In the genomic region with DNA sequence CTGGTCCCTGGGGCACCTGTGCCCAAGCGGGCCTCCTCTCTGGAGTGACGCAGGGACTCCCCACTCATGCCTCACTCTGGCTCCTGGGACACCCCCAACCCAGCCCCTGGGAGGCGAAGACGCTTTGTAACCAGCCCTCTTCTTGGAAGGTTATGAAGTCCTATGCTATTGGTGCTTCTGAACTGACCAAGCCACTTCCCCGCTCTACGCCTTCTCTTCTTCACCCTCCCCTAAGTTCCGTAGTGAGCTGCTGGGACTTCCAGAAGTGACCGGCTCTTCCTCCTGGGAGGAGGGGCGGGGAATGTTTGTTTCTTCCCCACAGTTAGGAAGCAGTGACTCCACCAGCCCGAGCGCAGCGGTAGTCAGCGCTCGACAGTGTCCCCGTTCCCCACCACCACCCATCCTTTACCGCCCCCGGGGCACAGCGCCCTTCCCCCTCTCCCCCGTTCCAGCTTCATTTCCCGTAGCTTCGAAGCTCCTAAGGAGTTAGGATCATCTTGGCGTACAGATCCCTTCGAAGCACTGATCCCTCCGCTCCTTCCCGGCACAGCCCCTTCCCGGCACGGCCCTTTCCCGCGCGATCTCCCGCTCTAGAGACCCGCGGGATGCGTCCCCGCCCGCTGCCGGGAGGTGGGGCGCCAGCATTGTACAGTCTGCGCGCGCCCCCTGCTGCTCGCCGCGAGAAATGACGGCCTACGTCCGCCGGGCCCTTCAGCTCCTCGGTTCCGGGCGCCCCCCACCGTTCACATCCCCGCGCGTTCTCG, we compare ENCODE assay signal across 1 cellular context.
A peak's percentile ranks its signal among the peaks of the same experiment; 100 is the strongest.
TF ChIP-seq lines count a peak whose summit lies in the region.

No MANE protein-coding gene starts in this region.

TF ChIP-seq in A549, 52 proteins besides CTCF, POLR2A, EP300 and RAD21 (continued from another document):
- TF ChIP-seq, protein P1, sequence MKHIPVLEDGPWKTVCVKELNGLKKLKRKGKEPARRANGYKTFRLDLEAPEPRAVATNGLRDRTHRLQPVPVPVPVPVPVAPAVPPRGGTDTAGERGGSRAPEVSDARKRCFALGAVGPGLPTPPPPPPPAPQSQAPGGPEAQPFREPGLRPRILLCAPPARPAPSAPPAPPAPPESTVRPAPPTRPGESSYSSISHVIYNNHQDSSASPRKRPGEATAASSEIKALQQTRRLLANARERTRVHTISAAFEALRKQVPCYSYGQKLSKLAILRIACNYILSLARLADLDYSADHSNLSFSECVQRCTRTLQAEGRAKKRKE (CRISPR knock-in tag; IDR thresholded peaks at IDR 0.05; ENCODE audit: low read depth), result no peak
- TF ChIP-seq GATA3 (IDR thresholded peaks at IDR 0.05; ENCODE audit: borderline replicate concordance) (0 out of 2 replicates have a peak, but pooled peaks have one; percentile 1), TP53 (CRISPR knock-in tag; IDR thresholded peaks at IDR 0.05) (no peak), CHD2 (IDR thresholded peaks at IDR 0.05; ENCODE audit: low read length, partially characterized antibody) (peak; percentile 76), HOXB13 (CRISPR knock-in tag; IDR thresholded peaks at IDR 0.05; ENCODE audit: low read depth) (no peak), CEBPB (IDR thresholded peaks at IDR 0.05) (no peak), ZNF302 (CRISPR knock-in tag; IDR thresholded peaks at IDR 0.05) (no peak), NR3C1 (IDR thresholded peaks at IDR 0.05) (no peak), FOSL2 (IDR thresholded peaks at IDR 0.05) (no peak), FOSL2 (CRISPR knock-in tag; IDR thresholded peaks at IDR 0.05) (peak; percentile 2; the same call in 1 of the 2 replicates), MAFK (IDR thresholded peaks at IDR 0.05; ENCODE audit: partially characterized antibody) (no peak), JUN (IDR thresholded peaks at IDR 0.05) (peak in 1 of 2 experiments; percentile 35; a peak in 1 of 5 replicates), EHF (CRISPR knock-in tag; IDR thresholded peaks at IDR 0.05) (no peak), CBX2 (IDR thresholded peaks at IDR 0.05; ENCODE audit: borderline replicate concordance, low read depth) (no peak), BHLHE40 (IDR thresholded peaks at IDR 0.05; ENCODE audit: low read depth, low read length) (no peak), TFCP2L1 (CRISPR knock-in tag; IDR thresholded peaks at IDR 0.05) (peak; percentile 66; the same call in 1 of the 2 replicates), FOSB (CRISPR knock-in tag; IDR thresholded peaks at IDR 0.05) (no peak), HOXB5 (CRISPR knock-in tag; IDR thresholded peaks at IDR 0.05) (no peak), MAZ (IDR thresholded peaks at IDR 0.05; ENCODE audit: borderline replicate concordance, low read depth, low read length) (peak; percentile 84; the same call in 1 of the 2 replicates), CHD4 (IDR thresholded peaks at IDR 0.05; ENCODE audit: borderline replicate concordance) (no peak), KDM5A (IDR thresholded peaks at IDR 0.05) (0 out of 2 replicates have a peak, but pooled peaks have one; percentile 19), NPAS2 (CRISPR knock-in tag; IDR thresholded peaks at IDR 0.05; ENCODE audit: borderline replicate concordance) (no peak), SREBF2 (IDR thresholded peaks at IDR 0.05) (no peak), CBX8 (IDR thresholded peaks at IDR 0.05) (no peak), ZFP36 (IDR thresholded peaks at IDR 0.05; ENCODE audit: borderline replicate concordance, partially characterized antibody) (no peak), ZSCAN20 (CRISPR knock-in tag; IDR thresholded peaks at IDR 0.05) (no peak), POLR2AphosphoS2 (conservative IDR thresholded peaks at IDR 0.05; ENCODE audit: low read length) (no peak), FOXS1 (CRISPR knock-in tag; IDR thresholded peaks at IDR 0.05) (no peak), ESRRA (IDR thresholded peaks at IDR 0.05; ENCODE audit: borderline replicate concordance, low read length) (no peak), JUNB (IDR thresholded peaks at IDR 0.05) (no peak), ZC3H11A (IDR thresholded peaks at IDR 0.05) (no peak)
- TF ChIP-seq, protein P2, sequence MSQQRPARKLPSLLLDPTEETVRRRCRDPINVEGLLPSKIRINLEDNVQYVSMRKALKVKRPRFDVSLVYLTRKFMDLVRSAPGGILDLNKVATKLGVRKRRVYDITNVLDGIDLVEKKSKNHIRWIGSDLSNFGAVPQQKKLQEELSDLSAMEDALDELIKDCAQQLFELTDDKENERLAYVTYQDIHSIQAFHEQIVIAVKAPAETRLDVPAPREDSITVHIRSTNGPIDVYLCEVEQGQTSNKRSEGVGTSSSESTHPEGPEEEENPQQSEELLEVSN (IDR thresholded peaks at IDR 0.05; ENCODE audit: borderline replicate concordance, low read depth), result peak; percentile 96
- TF ChIP-seq, protein P3, sequence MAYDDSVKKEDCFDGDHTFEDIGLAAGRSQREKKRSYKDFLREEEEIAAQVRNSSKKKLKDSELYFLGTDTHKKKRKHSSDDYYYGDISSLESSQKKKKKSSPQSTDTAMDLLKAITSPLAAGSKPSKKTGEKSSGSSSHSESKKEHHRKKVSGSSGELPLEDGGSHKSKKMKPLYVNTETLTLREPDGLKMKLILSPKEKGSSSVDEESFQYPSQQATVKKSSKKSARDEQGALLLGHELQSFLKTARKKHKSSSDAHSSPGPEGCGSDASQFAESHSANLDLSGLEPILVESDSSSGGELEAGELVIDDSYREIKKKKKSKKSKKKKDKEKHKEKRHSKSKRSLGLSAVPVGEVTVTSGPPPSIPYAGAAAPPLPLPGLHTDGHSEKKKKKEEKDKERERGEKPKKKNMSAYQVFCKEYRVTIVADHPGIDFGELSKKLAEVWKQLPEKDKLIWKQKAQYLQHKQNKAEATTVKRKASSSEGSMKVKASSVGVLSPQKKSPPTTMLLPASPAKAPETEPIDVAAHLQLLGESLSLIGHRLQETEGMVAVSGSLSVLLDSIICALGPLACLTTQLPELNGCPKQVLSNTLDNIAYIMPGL (CRISPR knock-in tag; IDR thresholded peaks at IDR 0.05; ENCODE audit: borderline replicate concordance), result peak; percentile 15; the same call in 1 of the 2 replicates
- TF ChIP-seq, protein P4, sequence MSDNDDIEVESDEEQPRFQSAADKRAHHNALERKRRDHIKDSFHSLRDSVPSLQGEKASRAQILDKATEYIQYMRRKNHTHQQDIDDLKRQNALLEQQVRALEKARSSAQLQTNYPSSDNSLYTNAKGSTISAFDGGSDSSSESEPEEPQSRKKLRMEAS (IDR thresholded peaks at IDR 0.05), result peak; percentile 86
- TF ChIP-seq, protein P5, sequence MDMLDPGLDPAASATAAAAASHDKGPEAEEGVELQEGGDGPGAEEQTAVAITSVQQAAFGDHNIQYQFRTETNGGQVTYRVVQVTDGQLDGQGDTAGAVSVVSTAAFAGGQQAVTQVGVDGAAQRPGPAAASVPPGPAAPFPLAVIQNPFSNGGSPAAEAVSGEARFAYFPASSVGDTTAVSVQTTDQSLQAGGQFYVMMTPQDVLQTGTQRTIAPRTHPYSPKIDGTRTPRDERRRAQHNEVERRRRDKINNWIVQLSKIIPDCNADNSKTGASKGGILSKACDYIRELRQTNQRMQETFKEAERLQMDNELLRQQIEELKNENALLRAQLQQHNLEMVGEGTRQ (IDR thresholded peaks at IDR 0.05), result no peak
- TF ChIP-seq, protein P6, sequence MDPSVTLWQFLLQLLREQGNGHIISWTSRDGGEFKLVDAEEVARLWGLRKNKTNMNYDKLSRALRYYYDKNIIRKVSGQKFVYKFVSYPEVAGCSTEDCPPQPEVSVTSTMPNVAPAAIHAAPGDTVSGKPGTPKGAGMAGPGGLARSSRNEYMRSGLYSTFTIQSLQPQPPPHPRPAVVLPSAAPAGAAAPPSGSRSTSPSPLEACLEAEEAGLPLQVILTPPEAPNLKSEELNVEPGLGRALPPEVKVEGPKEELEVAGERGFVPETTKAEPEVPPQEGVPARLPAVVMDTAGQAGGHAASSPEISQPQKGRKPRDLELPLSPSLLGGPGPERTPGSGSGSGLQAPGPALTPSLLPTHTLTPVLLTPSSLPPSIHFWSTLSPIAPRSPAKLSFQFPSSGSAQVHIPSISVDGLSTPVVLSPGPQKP (IDR thresholded peaks at IDR 0.05; ENCODE audit: low read depth, low read length), result no peak
